1 cellular context compared by ENCODE assay signal in genomic region chr20:63968928-63969760, GRCh38.
TF ChIP-seq lines count a peak whose summit lies in the region.

No MANE protein-coding gene starts in this region.

TF ChIP-seq in HepG2, 621 proteins besides CTCF, POLR2A, EP300 and RAD21 (continued from another document and continues in another):
- TF ChIP-seq, protein P1, sequence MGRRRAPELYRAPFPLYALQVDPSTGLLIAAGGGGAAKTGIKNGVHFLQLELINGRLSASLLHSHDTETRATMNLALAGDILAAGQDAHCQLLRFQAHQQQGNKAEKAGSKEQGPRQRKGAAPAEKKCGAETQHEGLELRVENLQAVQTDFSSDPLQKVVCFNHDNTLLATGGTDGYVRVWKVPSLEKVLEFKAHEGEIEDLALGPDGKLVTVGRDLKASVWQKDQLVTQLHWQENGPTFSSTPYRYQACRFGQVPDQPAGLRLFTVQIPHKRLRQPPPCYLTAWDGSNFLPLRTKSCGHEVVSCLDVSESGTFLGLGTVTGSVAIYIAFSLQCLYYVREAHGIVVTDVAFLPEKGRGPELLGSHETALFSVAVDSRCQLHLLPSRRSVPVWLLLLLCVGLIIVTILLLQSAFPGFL (CRISPR knock-in tag; IDR thresholded peaks at IDR 0.05), result no peak
- TF ChIP-seq HCFC1 (IDR thresholded peaks at IDR 0.05; ENCODE audit: low read depth, low read length) (no peak), NFYC (CRISPR knock-in tag; IDR thresholded peaks at IDR 0.05) (no peak), FOXO4 (CRISPR knock-in tag; conservative IDR thresholded peaks at IDR 0.05) (no peak), ZNF564 (CRISPR knock-in tag; IDR thresholded peaks at IDR 0.05) (0 out of 2 replicates have a peak, but pooled peaks have one; percentile 85), TFE3 (CRISPR knock-in tag; IDR thresholded peaks at IDR 0.05) (peak; percentile 76), PATZ1 (CRISPR knock-in tag; IDR thresholded peaks at IDR 0.05) (peak; percentile 89), CERS6 (CRISPR knock-in tag; IDR thresholded peaks at IDR 0.05) (no peak), FLYWCH1 (CRISPR knock-in tag; IDR thresholded peaks at IDR 0.05) (no peak), BRCA1 (CRISPR knock-in tag; IDR thresholded peaks at IDR 0.05) (no peak), DR1 (CRISPR knock-in tag; IDR thresholded peaks at IDR 0.05) (peak; percentile 19; the same call in 1 of the 2 replicates), ZNF24 (IDR thresholded peaks at IDR 0.05) (no peak), ARID2 (CRISPR knock-in tag; IDR thresholded peaks at IDR 0.05; ENCODE audit: borderline replicate concordance) (peak; percentile 62; the same call in 1 of the 2 replicates), POGZ (CRISPR knock-in tag; IDR thresholded peaks at IDR 0.05) (peak; percentile 59; the same call in 1 of the 2 replicates), ZNF530 (CRISPR knock-in tag; IDR thresholded peaks at IDR 0.05; ENCODE audit: low read depth) (no peak), ZNF33A (CRISPR knock-in tag; IDR thresholded peaks at IDR 0.05; ENCODE audit: borderline replicate concordance) (no peak), MATR3 (CRISPR knock-in tag; IDR thresholded peaks at IDR 0.05) (no peak), MTA3 (CRISPR knock-in tag; IDR thresholded peaks at IDR 0.05) (no peak), NBN (conservative IDR thresholded peaks at IDR 0.05) (no peak), RXRA (CRISPR knock-in tag; IDR thresholded peaks at IDR 0.05) (peak; percentile 87), SPEN (CRISPR knock-in tag; IDR thresholded peaks at IDR 0.05; ENCODE audit: low read depth) (peak; percentile 82), SMAD3 (CRISPR knock-in tag; IDR thresholded peaks at IDR 0.05) (peak; percentile 78), HHEX (CRISPR knock-in tag; IDR thresholded peaks at IDR 0.05) (peak; percentile 39; the same call in 1 of the 2 replicates), ERF (CRISPR knock-in tag; IDR thresholded peaks at IDR 0.05) (peak; percentile 56; the same call in 1 of the 2 replicates), SAFB2 (CRISPR knock-in tag; IDR thresholded peaks at IDR 0.05; ENCODE audit: borderline replicate concordance, low read depth) (0 out of 2 replicates have a peak, but pooled peaks have one; percentile 83), ZNF710 (CRISPR knock-in tag; IDR thresholded peaks at IDR 0.05; ENCODE audit: borderline replicate concordance) (no peak), PAF1 (CRISPR knock-in tag; IDR thresholded peaks at IDR 0.05) (no peak), FOXM1 (CRISPR knock-in tag; IDR thresholded peaks at IDR 0.05) (no peak), ZNF121 (CRISPR knock-in tag; IDR thresholded peaks at IDR 0.05) (peak; percentile 75)
- TF ChIP-seq, protein P2, sequence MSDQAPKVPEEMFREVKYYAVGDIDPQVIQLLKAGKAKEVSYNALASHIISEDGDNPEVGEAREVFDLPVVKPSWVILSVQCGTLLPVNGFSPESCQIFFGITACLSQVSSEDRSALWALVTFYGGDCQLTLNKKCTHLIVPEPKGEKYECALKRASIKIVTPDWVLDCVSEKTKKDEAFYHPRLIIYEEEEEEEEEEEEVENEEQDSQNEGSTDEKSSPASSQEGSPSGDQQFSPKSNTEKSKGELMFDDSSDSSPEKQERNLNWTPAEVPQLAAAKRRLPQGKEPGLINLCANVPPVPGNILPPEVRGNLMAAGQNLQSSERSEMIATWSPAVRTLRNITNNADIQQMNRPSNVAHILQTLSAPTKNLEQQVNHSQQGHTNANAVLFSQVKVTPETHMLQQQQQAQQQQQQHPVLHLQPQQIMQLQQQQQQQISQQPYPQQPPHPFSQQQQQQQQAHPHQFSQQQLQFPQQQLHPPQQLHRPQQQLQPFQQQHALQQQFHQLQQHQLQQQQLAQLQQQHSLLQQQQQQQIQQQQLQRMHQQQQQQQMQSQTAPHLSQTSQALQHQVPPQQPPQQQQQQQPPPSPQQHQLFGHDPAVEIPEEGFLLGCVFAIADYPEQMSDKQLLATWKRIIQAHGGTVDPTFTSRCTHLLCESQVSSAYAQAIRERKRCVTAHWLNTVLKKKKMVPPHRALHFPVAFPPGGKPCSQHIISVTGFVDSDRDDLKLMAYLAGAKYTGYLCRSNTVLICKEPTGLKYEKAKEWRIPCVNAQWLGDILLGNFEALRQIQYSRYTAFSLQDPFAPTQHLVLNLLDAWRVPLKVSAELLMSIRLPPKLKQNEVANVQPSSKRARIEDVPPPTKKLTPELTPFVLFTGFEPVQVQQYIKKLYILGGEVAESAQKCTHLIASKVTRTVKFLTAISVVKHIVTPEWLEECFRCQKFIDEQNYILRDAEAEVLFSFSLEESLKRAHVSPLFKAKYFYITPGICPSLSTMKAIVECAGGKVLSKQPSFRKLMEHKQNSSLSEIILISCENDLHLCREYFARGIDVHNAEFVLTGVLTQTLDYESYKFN (CRISPR knock-in tag; conservative IDR thresholded peaks at IDR 0.05), result peak; percentile 92
- TF ChIP-seq, protein P3, sequence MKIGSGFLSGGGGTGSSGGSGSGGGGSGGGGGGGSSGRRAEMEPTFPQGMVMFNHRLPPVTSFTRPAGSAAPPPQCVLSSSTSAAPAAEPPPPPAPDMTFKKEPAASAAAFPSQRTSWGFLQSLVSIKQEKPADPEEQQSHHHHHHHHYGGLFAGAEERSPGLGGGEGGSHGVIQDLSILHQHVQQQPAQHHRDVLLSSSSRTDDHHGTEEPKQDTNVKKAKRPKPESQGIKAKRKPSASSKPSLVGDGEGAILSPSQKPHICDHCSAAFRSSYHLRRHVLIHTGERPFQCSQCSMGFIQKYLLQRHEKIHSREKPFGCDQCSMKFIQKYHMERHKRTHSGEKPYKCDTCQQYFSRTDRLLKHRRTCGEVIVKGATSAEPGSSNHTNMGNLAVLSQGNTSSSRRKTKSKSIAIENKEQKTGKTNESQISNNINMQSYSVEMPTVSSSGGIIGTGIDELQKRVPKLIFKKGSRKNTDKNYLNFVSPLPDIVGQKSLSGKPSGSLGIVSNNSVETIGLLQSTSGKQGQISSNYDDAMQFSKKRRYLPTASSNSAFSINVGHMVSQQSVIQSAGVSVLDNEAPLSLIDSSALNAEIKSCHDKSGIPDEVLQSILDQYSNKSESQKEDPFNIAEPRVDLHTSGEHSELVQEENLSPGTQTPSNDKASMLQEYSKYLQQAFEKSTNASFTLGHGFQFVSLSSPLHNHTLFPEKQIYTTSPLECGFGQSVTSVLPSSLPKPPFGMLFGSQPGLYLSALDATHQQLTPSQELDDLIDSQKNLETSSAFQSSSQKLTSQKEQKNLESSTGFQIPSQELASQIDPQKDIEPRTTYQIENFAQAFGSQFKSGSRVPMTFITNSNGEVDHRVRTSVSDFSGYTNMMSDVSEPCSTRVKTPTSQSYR (CRISPR knock-in tag; IDR thresholded peaks at IDR 0.05; ENCODE audit: borderline replicate concordance), result peak; percentile 61; the same call in 1 of the 2 replicates
- TF ChIP-seq, protein P4, sequence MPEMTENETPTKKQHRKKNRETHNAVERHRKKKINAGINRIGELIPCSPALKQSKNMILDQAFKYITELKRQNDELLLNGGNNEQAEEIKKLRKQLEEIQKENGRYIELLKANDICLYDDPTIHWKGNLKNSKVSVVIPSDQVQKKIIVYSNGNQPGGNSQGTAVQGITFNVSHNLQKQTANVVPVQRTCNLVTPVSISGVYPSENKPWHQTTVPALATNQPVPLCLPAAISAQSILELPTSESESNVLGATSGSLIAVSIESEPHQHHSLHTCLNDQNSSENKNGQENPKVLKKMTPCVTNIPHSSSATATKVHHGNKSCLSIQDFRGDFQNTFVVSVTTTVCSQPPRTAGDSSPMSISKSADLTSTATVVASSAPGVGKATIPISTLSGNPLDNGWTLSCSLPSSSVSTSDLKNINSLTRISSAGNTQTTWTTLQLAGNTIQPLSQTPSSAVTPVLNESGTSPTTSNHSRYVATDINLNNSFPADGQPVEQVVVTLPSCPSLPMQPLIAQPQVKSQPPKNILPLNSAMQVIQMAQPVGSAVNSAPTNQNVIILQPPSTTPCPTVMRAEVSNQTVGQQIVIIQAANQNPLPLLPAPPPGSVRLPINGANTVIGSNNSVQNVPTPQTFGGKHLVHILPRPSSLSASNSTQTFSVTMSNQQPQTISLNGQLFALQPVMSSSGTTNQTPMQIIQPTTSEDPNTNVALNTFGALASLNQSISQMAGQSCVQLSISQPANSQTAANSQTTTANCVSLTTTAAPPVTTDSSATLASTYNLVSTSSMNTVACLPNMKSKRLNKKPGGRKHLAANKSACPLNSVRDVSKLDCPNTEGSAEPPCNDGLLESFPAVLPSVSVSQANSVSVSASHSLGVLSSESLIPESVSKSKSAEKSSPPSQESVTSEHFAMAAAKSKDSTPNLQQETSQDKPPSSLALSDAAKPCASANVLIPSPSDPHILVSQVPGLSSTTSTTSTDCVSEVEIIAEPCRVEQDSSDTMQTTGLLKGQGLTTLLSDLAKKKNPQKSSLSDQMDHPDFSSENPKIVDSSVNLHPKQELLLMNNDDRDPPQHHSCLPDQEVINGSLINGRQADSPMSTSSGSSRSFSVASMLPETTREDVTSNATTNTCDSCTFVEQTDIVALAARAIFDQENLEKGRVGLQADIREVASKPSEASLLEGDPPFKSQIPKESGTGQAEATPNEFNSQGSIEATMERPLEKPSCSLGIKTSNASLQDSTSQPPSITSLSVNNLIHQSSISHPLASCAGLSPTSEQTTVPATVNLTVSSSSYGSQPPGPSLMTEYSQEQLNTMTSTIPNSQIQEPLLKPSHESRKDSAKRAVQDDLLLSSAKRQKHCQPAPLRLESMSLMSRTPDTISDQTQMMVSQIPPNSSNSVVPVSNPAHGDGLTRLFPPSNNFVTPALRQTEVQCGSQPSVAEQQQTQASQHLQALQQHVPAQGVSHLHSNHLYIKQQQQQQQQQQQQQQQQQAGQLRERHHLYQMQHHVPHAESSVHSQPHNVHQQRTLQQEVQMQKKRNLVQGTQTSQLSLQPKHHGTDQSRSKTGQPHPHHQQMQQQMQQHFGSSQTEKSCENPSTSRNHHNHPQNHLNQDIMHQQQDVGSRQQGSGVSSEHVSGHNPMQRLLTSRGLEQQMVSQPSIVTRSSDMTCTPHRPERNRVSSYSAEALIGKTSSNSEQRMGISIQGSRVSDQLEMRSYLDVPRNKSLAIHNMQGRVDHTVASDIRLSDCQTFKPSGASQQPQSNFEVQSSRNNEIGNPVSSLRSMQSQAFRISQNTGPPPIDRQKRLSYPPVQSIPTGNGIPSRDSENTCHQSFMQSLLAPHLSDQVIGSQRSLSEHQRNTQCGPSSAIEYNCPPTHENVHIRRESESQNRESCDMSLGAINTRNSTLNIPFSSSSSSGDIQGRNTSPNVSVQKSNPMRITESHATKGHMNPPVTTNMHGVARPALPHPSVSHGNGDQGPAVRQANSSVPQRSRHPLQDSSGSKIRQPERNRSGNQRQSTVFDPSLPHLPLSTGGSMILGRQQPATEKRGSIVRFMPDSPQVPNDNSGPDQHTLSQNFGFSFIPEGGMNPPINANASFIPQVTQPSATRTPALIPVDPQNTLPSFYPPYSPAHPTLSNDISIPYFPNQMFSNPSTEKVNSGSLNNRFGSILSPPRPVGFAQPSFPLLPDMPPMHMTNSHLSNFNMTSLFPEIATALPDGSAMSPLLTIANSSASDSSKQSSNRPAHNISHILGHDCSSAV (CRISPR knock-in tag; IDR thresholded peaks at IDR 0.05; ENCODE audit: borderline replicate concordance), result no peak
